In genomic region chr2:216519154-216519762, GRCh38 we compare ENCODE assay signal across 8 cellular contexts. TPM values are rescaled to one million over a fixed set of nuclear protein-coding genes. Genes with fewer than 3 reads are reported as not detected.
DNase-seq lines count a peak whose midpoint lies in the region; ATAC-seq and TF ChIP-seq lines count a peak whose summit lies in the region.

No MANE protein-coding gene starts in this region.

- TF ChIP-seq POLR2A in heart left ventricle (IDR thresholded peaks at IDR 0.05), result no peak
- no peak for TF ChIP-seq POLR2A in prostate gland (IDR thresholded peaks at IDR 0.05)

- TF ChIP-seq CTCF in heart left ventricle (IDR thresholded peaks at IDR 0.05), result peak; percentile 67 to 90 (median 80)
- TF ChIP-seq CTCF in prostate gland (IDR thresholded peaks at IDR 0.05), result peak; percentile 51 to 89 (median 83)

- DNase-seq in COR-L47 (lab: John Stamatoyannopoulos, UW), result peak; percentile 71
- DNase-seq in LHCN-M2 (ENCODE audit: low read depth), result peak; percentile 69
- peak; percentile 85 for DNase-seq in OCI-M1 (lab: John Stamatoyannopoulos, UW)
- peak; percentile 52 for DNase-seq in activated naive CD8-positive, alpha-beta T cell treated with anti-CD3 and anti-CD28 coated beads, Interleukin-2, amount 50 U/mL, for 24 hours
- DNase-seq in heart left ventricle, result peak in 4 of 5 donors; percentile 50 to 78 (median 65)
- peak; percentile 85 for DNase-seq in prostate gland (ENCODE audit: low spot score)

- H3K27me3 ChIP-seq in heart left ventricle (no peaks in the 10 kb centered on the region), prostate gland (replicated peaks; ENCODE audit: insufficient read depth) (no peaks in the 10 kb centered on the region)

- H3K36me3 ChIP-seq in heart left ventricle (no peaks in the 10 kb centered on the region), prostate gland (no peaks in the 10 kb centered on the region)

- H3K27me3 Mint-ChIP-seq in activated naive CD8-positive, alpha-beta T cell treated with anti-CD3 and anti-CD28 coated beads, Interleukin-2, amount 50 U/mL, for 24 hours, result no peaks in the 10 kb centered on the region

- no peaks in the 10 kb centered on the region for H3K9me3 Mint-ChIP-seq in activated naive CD8-positive, alpha-beta T cell treated with anti-CD3 and anti-CD28 coated beads, Interleukin-2, amount 50 U/mL, for 24 hours

- 60 to 63% (median 61%) methylated on average over 3 of the region's 3 CpGs for WGBS in heart left ventricle, 4 donors
- WGBS in prostate gland, result 65% methylated on average over 3 of the region's 3 CpGs

- no peaks in the 10 kb centered on the region for H3K36me3 Mint-ChIP-seq in activated naive CD8-positive, alpha-beta T cell treated with anti-CD3 and anti-CD28 coated beads, Interleukin-2, amount 50 U/mL, for 24 hours (ENCODE audit: low read depth)

- H3K27ac Mint-ChIP-seq in activated naive CD8-positive, alpha-beta T cell treated with anti-CD3 and anti-CD28 coated beads, Interleukin-2, amount 50 U/mL, for 24 hours, result no peak overlapping the region

- H3K4me1 Mint-ChIP-seq in activated naive CD8-positive, alpha-beta T cell treated with anti-CD3 and anti-CD28 coated beads, Interleukin-2, amount 50 U/mL, for 24 hours, result no peaks in the 10 kb centered on the region

- peaks cover 0 to 14% (median 4%) of the 10 kb centered on the region in 12 donors for H3K4me1 ChIP-seq in heart left ventricle
- H3K4me1 ChIP-seq in prostate gland (replicated peaks), result no peaks in the 10 kb centered on the region

- ATAC-seq in GM19372 (IDR thresholded peaks at IDR 0.05; ENCODE audit: low read depth, unreplicated experiment), result peak; percentile 71
- ATAC-seq in activated naive CD8-positive, alpha-beta T cell treated with anti-CD3 and anti-CD28 coated beads, Interleukin-2, amount 50 U/mL, for 24 hours, result peak; percentile 79
- peak; percentile 72 to 86 (median 82) for ATAC-seq in heart left ventricle
- no peak for ATAC-seq in HG03039 (IDR thresholded peaks at IDR 0.05; ENCODE audit: unreplicated experiment)

- peaks cover 0 to 2% (median 0%) of the 10 kb centered on the region in 12 donors for H3K9me3 ChIP-seq in heart left ventricle
- no peaks in the 10 kb centered on the region for H3K9me3 ChIP-seq in prostate gland

- intact Hi-C loops in heart left ventricle (cut with DNase I) (loop anchor here in 7 of 10 donors (1.0 to 10.0 kb wide), 9 partner anchors 147 to 1238 kb away; no protein-coding TSS in a partner anchor), prostate gland (cut with DNase I) (no loop called here)

- H3K27ac ChIP-seq in heart left ventricle (peak overlapping the region in 1 of 12 donors; percentile 23), prostate gland (no peak overlapping the region)

- no peak overlapping the region for H3K4me3 ChIP-seq in heart left ventricle
- no peak overlapping the region for H3K4me3 ChIP-seq in prostate gland

- H3K4me3 Mint-ChIP-seq in activated naive CD8-positive, alpha-beta T cell treated with anti-CD3 and anti-CD28 coated beads, Interleukin-2, amount 50 U/mL, for 24 hours, result no peak overlapping the region

RNA-seq across cellular contexts. Expression of gene RPL37A, which starts 20.6 kb away (rescaled TPM):
- total RNA-seq in LHCN-M2 (2014; rRNA removed), result 829 and 905 TPM in 2 replicates
- polyA plus RNA-seq in LHCN-M2 (2012), result 5,692 TPM
- 1,000 to 10,000 TPM in 7 of 9 donors, 100 to 1,000 TPM in 2; 602 to 2,166 (median 1,938) TPM for total RNA-seq in heart left ventricle
- 1,000 to 10,000 TPM; 3,067 to 3,426 TPM for polyA plus RNA-seq in heart left ventricle
- total RNA-seq in prostate gland, result 1,000 to 10,000 TPM; 1,435 to 1,814 TPM
